20 cellular contexts compared by ENCODE assay signal in the genomic region with DNA sequence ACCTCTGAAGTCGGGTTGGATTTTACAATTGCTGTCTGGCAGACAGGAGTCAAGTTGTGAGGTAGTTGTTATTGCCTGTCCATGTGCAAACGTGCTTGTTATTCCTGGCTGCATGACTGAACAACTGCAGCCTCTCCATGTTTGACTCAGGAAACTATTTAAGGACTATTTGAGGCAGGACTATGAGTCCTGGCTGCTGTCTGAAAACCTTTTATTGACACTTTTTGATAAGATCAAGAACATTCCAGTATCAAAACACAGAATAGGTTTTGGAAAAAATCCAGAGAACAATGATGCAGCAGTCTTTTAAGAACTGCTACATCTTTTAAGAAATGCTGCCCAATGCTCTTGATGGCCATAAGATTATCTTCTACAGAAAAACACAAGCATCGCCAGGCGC. TPM values are rescaled to one million over a fixed set of nuclear protein-coding genes. Genes with fewer than 3 reads are reported as not detected.
DNase-seq lines count a peak whose midpoint lies in the region; ATAC-seq and TF ChIP-seq lines count a peak whose summit lies in the region.
"Had no signal": no experiment of that assay in that cellular context is flagged by ENCODE, and none has a peak within 500 bp of the region (broad histone marks: within the 10 kb centered on the region; RNA-seq: fewer than 3 reads in every experiment).

No MANE protein-coding gene starts in this region.

- no peak for TF ChIP-seq POLR2A in body of pancreas (IDR thresholded peaks at IDR 0.05)

- no peak for TF ChIP-seq CTCF in LNCaP clone FGC (IDR thresholded peaks at IDR 0.05; ENCODE audit: control insufficient read depth, extremely low read depth, insufficient read depth)
- no peak for TF ChIP-seq CTCF in body of pancreas (IDR thresholded peaks at IDR 0.05)

- no peak overlapping the region for H3K27ac ChIP-seq in body of pancreas
- H3K27ac ChIP-seq: adrenal gland, neural progenitor cell, SJSA1 had no signal

- peak; percentile 94 for DNase-seq in LNCaP clone FGC (ENCODE audit: low read depth)
- DNase-seq in body of pancreas, result no peak
- DNase-seq in left ventricle myocardium superior, result no peak
- DNase-seq in renal cortical epithelial cell (ENCODE audit: low read depth), result peak; percentile 50
- DNase-seq in activated CD8-positive, alpha-beta memory T cell treated with anti-CD3 and anti-CD28 coated beads for 24 hours, result no peak
- no peak for DNase-seq in ACHN
- DNase-seq in stimulated activated CD4-positive, alpha-beta T cell treated with anti-CD3 and anti-CD28 coated beads, Interleukin-4, amount 100 ng/mL, for 24 hours, result no peak
- DNase-seq: adrenal gland; HFFc6; MG63; NCI-H187 treated with DMSO at 0.1 percent for 48 hours; NCI-H510A; stimulated activated CD4-positive, alpha-beta T cell treated with anti-CD3 and anti-CD28 coated beads, Interleukin-4, amount 100 ng/mL, for 1 hour; stimulated activated CD8-positive, alpha-beta memory T cell treated with anti-CD3 and anti-CD28 coated beads, Interleukin-4, amount 100 ng/mL, for 48 hours; substantia nigra had no signal

- in situ Hi-C loops in ACHN (cut with HindIII; ENCODE audit: low pct_ligation_motif_present, low pct_unique_long_range_greater_than_20kb, low sequenced_read_pairs), result no loop called here

- ATAC-seq in body of pancreas (peak; percentile 62), left ventricle myocardium superior (peak; percentile 76), HG03521 (IDR thresholded peaks at IDR 0.05; ENCODE audit: unreplicated experiment) (no peak)

- H3K9me3 ChIP-seq in body of pancreas, result no peaks in the 10 kb centered on the region
- H3K9me3 ChIP-seq: adrenal gland, MG63, SJSA1 had no signal

- no peaks in the 10 kb centered on the region for H3K36me3 ChIP-seq in body of pancreas (replicated peaks in 1 of 2; ENCODE audit: insufficient read depth in 1 of 2, low read depth in 2 of 2)
- H3K36me3 ChIP-seq: adrenal gland, MG63, neural progenitor cell, SJSA1 had no signal

- peaks cover 6% of the 10 kb centered on the region for H3K4me1 ChIP-seq in body of pancreas
- H3K4me1 ChIP-seq: adrenal gland, neural progenitor cell, SJSA1 had no signal

- H3K27me3 ChIP-seq in body of pancreas, result no peaks in the 10 kb centered on the region
- H3K27me3 ChIP-seq: adrenal gland, MG63, neural progenitor cell, SJSA1 had no signal

- H3K4me3 ChIP-seq in LNCaP clone FGC (ENCODE audit: low read depth, low read length), result no peak overlapping the region
- H3K4me3 ChIP-seq in body of pancreas, result no peak overlapping the region
- H3K4me3 ChIP-seq: adrenal gland, coronary artery, MG63, neural progenitor cell, SJSA1, skin epidermis had no signal

- intact Hi-C loops in body of pancreas (cut with DNase I) (loop anchor here (10.0 kb wide), 1 partner anchor 268 kb away; no protein-coding TSS in a partner anchor), left ventricle myocardium superior (cut with micrococcal nuclease) (no loop called here)

- WGBS in body of pancreas, 2 donors, result 50 to 57% methylated on average over 4 of the region's 4 CpGs

RNA-seq across cellular contexts. Expression of gene SPRY1, which starts 10.0 kb away (rescaled TPM):
- total RNA-seq in body of pancreas (100 to 1,000 TPM in 1 of 2 donors, 10 to 100 TPM in 1; 40.0 to 118 TPM), left ventricle myocardium superior (45.8 TPM), renal cortical epithelial cell (7.9 and 8.0 TPM in 2 replicates)

Comparison
In these comparisons a context has a peak if more than half of its experiments do, and no peak if none do; other contexts are left out.
1. DNase-seq: peak in LNCaP clone FGC (single experiment) and renal cortical epithelial cell (single experiment); none in body of pancreas (0 of 4), left ventricle myocardium superior (single experiment), activated CD8-positive, alpha-beta memory T cell treated with anti-CD3 and anti-CD28 coated beads for 24 hours (single experiment), ACHN (single experiment) and stimulated activated CD4-positive, alpha-beta T cell treated with anti-CD3 and anti-CD28 coated beads, Interleukin-4, amount 100 ng/mL, for 24 hours (single experiment).